Comparison of ENCODE assay signal across 1 cellular context in genomic region chr12:53355121-53355520, GRCh38.
A peak's percentile ranks its signal among the peaks of the same experiment; 100 is the strongest.
TF ChIP-seq lines count a peak whose summit lies in the region.

No MANE protein-coding gene starts in this region.

TF ChIP-seq in K562, 482 proteins besides CTCF, POLR2A, EP300 and RAD21 (continued from another document and continues in another):
- peak; percentile 27; the same call in 1 of the 2 replicates for TF ChIP-seq ZNF592 (IDR thresholded peaks at IDR 0.05)
- TF ChIP-seq RAD51 (IDR thresholded peaks at IDR 0.05; ENCODE audit: borderline replicate concordance, low read depth): peak; percentile 22; the same call in 1 of the 2 replicates
- 0 out of 2 replicates have a peak, but pooled peaks have one; percentile 16 for TF ChIP-seq EGR1 (conservative IDR thresholded peaks at IDR 0.05)
- peak; percentile 21; the same call in 1 of the 2 replicates for TF ChIP-seq NFIC (IDR thresholded peaks at IDR 0.05)
- no peak for TF ChIP-seq ZBED1 (IDR thresholded peaks at IDR 0.05)
- TF ChIP-seq MAZ (CRISPR knock-in tag; conservative IDR thresholded peaks at IDR 0.05 in 1 of 2, IDR thresholded peaks at IDR 0.05 in 1 of 2): 0 out of 4 replicates have a peak, but pooled peaks of 1 of the 2 experiments have one; percentile 11
- peak; percentile 77 for TF ChIP-seq NBN (IDR thresholded peaks at IDR 0.05; ENCODE audit: low read depth)
- no peak for TF ChIP-seq ZNF589 (CRISPR knock-in tag; IDR thresholded peaks at IDR 0.05; ENCODE audit: low read depth)
- 0 out of 2 replicates have a peak, but pooled peaks have one; percentile 49 for TF ChIP-seq ZBTB26 (CRISPR knock-in tag; IDR thresholded peaks at IDR 0.05)
- TF ChIP-seq PRDM10 (IDR thresholded peaks at IDR 0.05; ENCODE audit: partially characterized antibody): peak; percentile 39
- TF ChIP-seq NR2C1 (IDR thresholded peaks at IDR 0.05): no peak
- 0 out of 2 replicates have a peak, but pooled peaks have one; percentile 10 for TF ChIP-seq NR2C1 (tag; IDR thresholded peaks at IDR 0.05)
- no peak for TF ChIP-seq TEAD1 (CRISPR knock-in tag; IDR thresholded peaks at IDR 0.05)
- 0 out of 2 replicates have a peak, but pooled peaks have one; percentile 35 for TF ChIP-seq TOE1 (IDR thresholded peaks at IDR 0.05; ENCODE audit: borderline replicate concordance)
- TF ChIP-seq TOE1 (CRISPR knock-in tag; IDR thresholded peaks at IDR 0.05; ENCODE audit: borderline replicate concordance, low read depth): no peak
- no peak for TF ChIP-seq CBX8 (IDR thresholded peaks at IDR 0.05; ENCODE audit: borderline replicate concordance, extremely low read depth, low read depth, low read length, poor library complexity, severe bottlenecking)
- peak in 1 of 2 experiments; percentile 23; a peak in 1 of 4 replicates for TF ChIP-seq RCOR1 (IDR thresholded peaks at IDR 0.05; ENCODE audit: borderline replicate concordance in 1 of 2, low read depth in 2 of 2, low read length in 2 of 2)
- TF ChIP-seq RBM34 (IDR thresholded peaks at IDR 0.05; ENCODE audit: borderline replicate concordance, insufficient read depth, low read length): no peak
- 0 out of 2 replicates have a peak, but pooled peaks have one; percentile 54 for TF ChIP-seq HDAC2 (IDR thresholded peaks at IDR 0.05)
- TF ChIP-seq CLOCK (CRISPR knock-in tag; IDR thresholded peaks at IDR 0.05; ENCODE audit: borderline replicate concordance): no peak
- TF ChIP-seq ZNF274 (IDR thresholded peaks at IDR 0.05; ENCODE audit: borderline replicate concordance, low read depth, low read length): no peak
- peak; percentile 37; the same call in 1 of the 2 replicates for TF ChIP-seq SUPT5H (IDR thresholded peaks at IDR 0.05)
- no peak for TF ChIP-seq ZNF586 (CRISPR knock-in tag; conservative IDR thresholded peaks at IDR 0.05)
- TF ChIP-seq PKNOX1 (IDR thresholded peaks at IDR 0.05): peak; percentile 97
- TF ChIP-seq ZNF76 (CRISPR knock-in tag; IDR thresholded peaks at IDR 0.05; ENCODE audit: borderline replicate concordance): no peak
- no peak for TF ChIP-seq ZNF12 (CRISPR knock-in tag; IDR thresholded peaks at IDR 0.05)
- no peak for TF ChIP-seq ZBTB12 (CRISPR knock-in tag; IDR thresholded peaks at IDR 0.05)
- peak; percentile 57 to 79; a peak in 2 of 4 replicates for TF ChIP-seq ARNT (IDR thresholded peaks at IDR 0.05)
- peak; percentile 80 for TF ChIP-seq SMARCA4 (IDR thresholded peaks at IDR 0.05)
